ENCODE assay signal across 8 cellular contexts in genomic region chr10:43846187-43846680, GRCh38.
DNase-seq lines count a peak whose midpoint lies in the region; ATAC-seq and TF ChIP-seq lines count a peak whose summit lies in the region.

No MANE protein-coding gene starts in this region.

- H3K4me3 ChIP-seq in right lobe of liver = no peak overlapping the region
- no peak overlapping the region for H3K4me3 ChIP-seq in uterus

- intact Hi-C loops in right lobe of liver (cut with DNase I) (no loop called here), uterus (cut with DNase I; ENCODE audit: low total_unique reads) (no loop called here)

- TF ChIP-seq POLR2A in right lobe of liver (IDR thresholded peaks at IDR 0.05) = no peak
- TF ChIP-seq POLR2A in uterus (IDR thresholded peaks at IDR 0.05) = no peak

- DNase-seq in activated T-cell treated with anti-CD3 and anti-CD28 coated beads for 24 hours (ENCODE audit: low read depth) (peak; percentile 24), activated T-cell treated with anti-CD3 and anti-CD28 coated beads for 4 hours (no peak), right lobe of liver (no peak), uterus (peak in 1 of 2 donors; percentile 54), NCI-H1930 (lab: John Stamatoyannopoulos, UW) (no peak)
- peak; percentile 27 to 64 for DNase-seq in activated naive CD4-positive, alpha-beta T cell treated with anti-CD3 and anti-CD28 coated beads, Interleukin-2, amount 50 U/mL, for 72 hours (ENCODE audit: low spot score in 2 of 2)

- ATAC-seq in activated naive CD4-positive, alpha-beta T cell treated with anti-CD3 and anti-CD28 coated beads, Interleukin-2, amount 50 U/mL, for 72 hours = peak in 1 of 2 donors; percentile 94
- ATAC-seq in right lobe of liver (peak; percentile 72 to 75 (median 74)), HG03460 (IDR thresholded peaks at IDR 0.05; ENCODE audit: unreplicated experiment) (no peak), GM18861 (IDR thresholded peaks at IDR 0.05; ENCODE audit: unreplicated experiment) (no peak)

- H3K27me3 ChIP-seq in right lobe of liver (no peaks in the 10 kb centered on the region), uterus (no peaks in the 10 kb centered on the region)

- H3K4me1 ChIP-seq in right lobe of liver (no peaks in the 10 kb centered on the region), uterus (no peaks in the 10 kb centered on the region)

- H3K27ac Mint-ChIP-seq in activated naive CD4-positive, alpha-beta T cell treated with anti-CD3 and anti-CD28 coated beads, Interleukin-2, amount 50 U/mL, for 72 hours = peak overlapping the region; percentile 58 to 94

- WGBS in right lobe of liver (ENCODE audit: insufficient coverage, low coverage, low lambda C conversion rate, missing lambda C conversion rate) = 56% methylated on average over 5 of the region's 11 CpGs

- H3K9me3 ChIP-seq in right lobe of liver (no peaks in the 10 kb centered on the region), uterus (no peaks in the 10 kb centered on the region)

- H3K27ac ChIP-seq in right lobe of liver = no peak overlapping the region
- H3K27ac ChIP-seq in uterus = peak overlapping the region; percentile 16 to 54

- no peaks in the 10 kb centered on the region for H3K36me3 Mint-ChIP-seq in activated naive CD4-positive, alpha-beta T cell treated with anti-CD3 and anti-CD28 coated beads, Interleukin-2, amount 50 U/mL, for 72 hours

- H3K9me3 Mint-ChIP-seq in activated naive CD4-positive, alpha-beta T cell treated with anti-CD3 and anti-CD28 coated beads, Interleukin-2, amount 50 U/mL, for 72 hours = peaks cover 0 to 14% of the 10 kb centered on the region in 2 donors

- no peak for TF ChIP-seq CTCF in right lobe of liver (IDR thresholded peaks at IDR 0.05)
- no peak for TF ChIP-seq CTCF in uterus (IDR thresholded peaks at IDR 0.05)

- H3K36me3 ChIP-seq in right lobe of liver = no peaks in the 10 kb centered on the region
- H3K36me3 ChIP-seq in uterus = no peaks in the 10 kb centered on the region

Comparison
In these comparisons a context has a peak if more than half of its experiments do, and no peak if none do; other contexts are left out.
1. DNase-seq: peak in activated T-cell treated with anti-CD3 and anti-CD28 coated beads for 24 hours (single experiment) and activated naive CD4-positive, alpha-beta T cell treated with anti-CD3 and anti-CD28 coated beads, Interleukin-2, amount 50 U/mL, for 72 hours (2 of 2); none in activated T-cell treated with anti-CD3 and anti-CD28 coated beads for 4 hours (single experiment), right lobe of liver (0 of 3) and NCI-H1930 (0 of 2).
2. ATAC-seq: peak in right lobe of liver (4 of 4); none in HG03460 (single experiment) and GM18861 (single experiment).
3. H3K27ac ChIP-seq: peak in uterus (2 of 2); none in right lobe of liver (0 of 3).